8 cellular contexts compared by ENCODE assay signal in genomic region chr10:104337527-104337984, GRCh38. TPM values are rescaled to one million over a fixed set of nuclear protein-coding genes. Genes with fewer than 3 reads are reported as not detected.
DNase-seq lines count a peak whose midpoint lies in the region; ATAC-seq and TF ChIP-seq lines count a peak whose summit lies in the region.

No MANE protein-coding gene starts in this region.

- TF ChIP-seq CTCF in VCaP (conservative IDR thresholded peaks at IDR 0.05) (no peak), ovary (IDR thresholded peaks at IDR 0.05) (no peak)

- intact Hi-C loops in ovary (cut with DNase I) = loop anchor here in 2 of 4 donors (5.0 to 10.0 kb wide), 2 partner anchors 35 to 433 kb away; no protein-coding TSS in a partner anchor

- no peaks in the 10 kb centered on the region for H3K27me3 ChIP-seq in ovary

- peak overlapping the region; percentile 92 for H3K4me3 ChIP-seq in ovary

- DNase-seq in EH (ENCODE audit: low read depth) (peak; percentile 49), germinal center (ENCODE audit: low spot score) (peak; percentile 71), ovary (peak in 3 of 5 donors; percentile 49 to 59 (median 52)), T-helper 9 cell (no peak), SHP77 (lab: John Stamatoyannopoulos, UW) (no peak)

- no peaks in the 10 kb centered on the region for H3K36me3 ChIP-seq in ovary

- H3K4me1 ChIP-seq in ovary (ENCODE audit: insufficient read depth) = peaks cover 15% of the 10 kb centered on the region

- ATAC-seq in GM21360 (IDR thresholded peaks at IDR 0.05; ENCODE audit: unreplicated experiment) (peak; percentile 46), HG03521 (IDR thresholded peaks at IDR 0.05; ENCODE audit: unreplicated experiment) (peak; percentile 34)

- peak overlapping the region; percentile 89 for H3K27ac ChIP-seq in VCaP
- H3K27ac ChIP-seq in ovary = peak overlapping the region; percentile 89 to 97

- no peak for TF ChIP-seq EP300 in ovary (IDR thresholded peaks at IDR 0.05)

- H3K9me3 ChIP-seq in ovary = no peaks in the 10 kb centered on the region

- TF ChIP-seq POLR2A in ovary (IDR thresholded peaks at IDR 0.05) = no peak

- WGBS in ovary, 3 donors = 0 to 1% (median 0%) methylated on average over 22 of the region's 22 CpGs

RNA-seq across cellular contexts. Expression of gene ITPRIP, which starts 0.7 kb away (rescaled TPM):
- 10 to 100 TPM; 15.7 to 38.1 (median 29.2) TPM for total RNA-seq in ovary
- polyA plus RNA-seq in ovary = 10 to 100 TPM; 10.1 to 16.2 TPM

RNA-seq across cellular contexts. Expression of gene CFAP58, which starts 16.1 kb away (rescaled TPM):
- 1 to 10 TPM in 2 of 7 donors, under 1 TPM in 5; 0.17 to 7.9 (median 0.60) TPM for total RNA-seq in ovary
- 1 to 10 TPM in 1 of 2 donors, under 1 TPM in 1; 0.25 to 1.0 TPM for polyA plus RNA-seq in ovary

Comparison
In these comparisons a context has a peak if more than half of its experiments do, and no peak if none do; other contexts are left out.
1. DNase-seq: peak in EH (single experiment), germinal center (single experiment) and ovary (3 of 5); none in T-helper 9 cell (single experiment) and SHP77 (0 of 2).